8 cellular contexts compared by ENCODE assay signal in the genomic region with DNA sequence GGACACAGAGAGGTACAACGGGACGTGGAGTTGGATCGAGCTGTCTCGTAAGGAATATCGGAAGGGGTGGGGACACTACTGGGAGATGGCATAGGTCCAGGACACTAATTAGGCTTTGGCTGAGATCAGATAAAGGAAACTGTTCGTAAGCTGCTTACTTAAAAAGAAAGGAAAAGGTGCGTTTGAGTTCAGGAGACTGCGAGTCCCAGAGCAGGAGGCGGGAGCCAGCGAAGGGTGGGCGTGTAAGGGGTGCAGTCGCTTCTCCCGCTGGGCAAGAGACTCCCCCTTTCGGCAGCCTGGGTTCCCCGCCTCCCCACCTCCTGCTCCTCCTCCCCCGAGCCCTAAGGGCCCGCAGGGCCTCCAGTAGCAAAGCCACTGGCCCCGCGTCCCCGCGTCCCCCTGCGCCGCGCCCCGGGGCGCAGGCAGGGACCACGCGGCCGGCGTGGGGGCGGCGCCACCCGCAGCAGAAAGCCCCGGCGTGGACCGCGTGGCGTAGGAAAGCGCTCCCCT.
DNase-seq lines count a peak whose midpoint lies in the region; ATAC-seq lines count a peak whose summit lies in the region.

No MANE protein-coding gene starts in this region.

- DNase-seq in NCI-H748 (lab: John Stamatoyannopoulos, UW; ENCODE audit: unreplicated experiment): peak; percentile 67
- no peak for DNase-seq in NCI-H748 treated with DMSO at 0.1 percent for 48 hours (lab: John Stamatoyannopoulos, UW)
- peak; percentile 76 for DNase-seq in NCI-H1092 treated with DMSO at 0.1 percent for 48 hours (lab: John Stamatoyannopoulos, UW)
- peak; percentile 19 for DNase-seq in activated CD4-positive, alpha-beta T cell treated with anti-CD3 and anti-CD28 coated beads, Interleukin-2, amount 50 U/mL, for 1 hour
- peak; percentile 4 for DNase-seq in effector CD8-positive, alpha-beta T cell (lab: John Stamatoyannopoulos, UW)
- peak; percentile 9 to 35 for DNase-seq in memory B cell (ENCODE audit: low spot score in 2 of 2)
- peak; percentile 34 to 36 for DNase-seq in stimulated activated CD8-positive, alpha-beta memory T cell treated with anti-CD3 and anti-CD28 coated beads, Interleukin-2, amount 100 ng/mL, for 48 hours (ENCODE audit: low read depth in 2 of 2)

- no peaks in the 10 kb centered on the region for H3K36me3 Mint-ChIP-seq in memory B cell

- no peaks in the 10 kb centered on the region for H3K9me3 Mint-ChIP-seq in memory B cell

- no peaks in the 10 kb centered on the region for H3K27me3 Mint-ChIP-seq in memory B cell

- ATAC-seq in HG02678 (IDR thresholded peaks at IDR 0.05; ENCODE audit: unreplicated experiment) (peak; percentile 40), memory B cell (ENCODE audit: low read depth) (peak; percentile 54)

- peaks cover 23% of the 10 kb centered on the region for H3K4me1 Mint-ChIP-seq in memory B cell

- H3K27ac Mint-ChIP-seq in memory B cell: peak overlapping the region; percentile 46

- peak overlapping the region; percentile 89 for H3K4me3 Mint-ChIP-seq in memory B cell
